ENCODE assay signal across 8 cellular contexts in genomic region chr18:6413554-6414117, GRCh38. TPM values are rescaled to one million over a fixed set of nuclear protein-coding genes. Genes with fewer than 3 reads are reported as not detected.
DNase-seq lines count a peak whose midpoint lies in the region; ATAC-seq and TF ChIP-seq lines count a peak whose summit lies in the region.

No MANE protein-coding gene starts in this region.

- intact Hi-C loops in activated CD4-positive, alpha-beta T cell treated with anti-CD3 and anti-CD28 coated beads for 36 hours (cut with DNase I, micrococcal nuclease): loop anchor here in 1 of 2 experiments (10.0 kb wide), 1 partner anchor 519 kb away; the partner anchor contains the start of gene TMEM200C
- intact Hi-C loops in colonic mucosa (cut with DNase I) (no loop called here), tibial artery (cut with DNase I; ENCODE audit: low total_unique reads) (no loop called here)

- H3K4me3 ChIP-seq in colonic mucosa (peak overlapping the region; percentile 57), mononuclear cell (ENCODE audit: low read length) (peak overlapping the region; percentile 55), tibial artery (peak overlapping the region; percentile 59 to 81)

- no peak for ATAC-seq in activated CD4-positive, alpha-beta T cell treated with anti-CD3 and anti-CD28 coated beads for 36 hours

- no peaks in the 10 kb centered on the region for H3K9me3 ChIP-seq in colonic mucosa
- no peaks in the 10 kb centered on the region for H3K9me3 ChIP-seq in mononuclear cell (ENCODE audit: low read depth, low read length)
- no peaks in the 10 kb centered on the region for H3K9me3 ChIP-seq in tibial artery

- peak overlapping the region; percentile 48 to 80 for H3K9ac ChIP-seq in colonic mucosa (ENCODE audit: low read depth in 2 of 2, low read length in 2 of 2)

- no peak for TF ChIP-seq CTCF in colonic mucosa (IDR thresholded peaks at IDR 0.05)
- no peak for TF ChIP-seq CTCF in tibial artery (IDR thresholded peaks at IDR 0.05)

- H3K36me3 Mint-ChIP-seq in activated CD4-positive, alpha-beta T cell treated with anti-CD3 and anti-CD28 coated beads for 36 hours (ENCODE audit: low read depth): peaks cover 5% of the 10 kb centered on the region

- H3K36me3 ChIP-seq in colonic mucosa (no peaks in the 10 kb centered on the region), tibial artery (no peaks in the 10 kb centered on the region)

- peaks cover 31% of the 10 kb centered on the region for H3K27me3 Mint-ChIP-seq in activated CD4-positive, alpha-beta T cell treated with anti-CD3 and anti-CD28 coated beads for 36 hours

- H3K4me3 Mint-ChIP-seq in activated CD4-positive, alpha-beta T cell treated with anti-CD3 and anti-CD28 coated beads for 36 hours: peak overlapping the region; percentile 47

- no peak for DNase-seq in activated CD4-positive, alpha-beta T cell treated with anti-CD3 and anti-CD28 coated beads for 36 hours
- no peak for DNase-seq in activated CD4-positive, alpha-beta T cell treated with anti-CD3 and anti-CD28 coated beads for 1 hour
- DNase-seq in colonic mucosa: no peak
- DNase-seq in tibial artery: no peak
- DNase-seq in inferior parietal cortex (ENCODE audit: extremely low spot score): no peak
- no peak for DNase-seq in foreskin melanocyte
- DNase-seq in RKO (ENCODE audit: low spot score): no peak

- no peaks in the 10 kb centered on the region for H3K4me1 ChIP-seq in colonic mucosa
- peaks cover 28% of the 10 kb centered on the region for H3K4me1 ChIP-seq in mononuclear cell (ENCODE audit: insufficient read depth, low read length)
- peaks cover 0 to 5% (median 4%) of the 10 kb centered on the region in 4 donors for H3K4me1 ChIP-seq in tibial artery

- H3K4me1 Mint-ChIP-seq in activated CD4-positive, alpha-beta T cell treated with anti-CD3 and anti-CD28 coated beads for 36 hours: peaks cover 8% of the 10 kb centered on the region

- no peaks in the 10 kb centered on the region for H3K9me3 Mint-ChIP-seq in activated CD4-positive, alpha-beta T cell treated with anti-CD3 and anti-CD28 coated beads for 36 hours (ENCODE audit: low read depth)

- no peak overlapping the region for H3K27ac Mint-ChIP-seq in activated CD4-positive, alpha-beta T cell treated with anti-CD3 and anti-CD28 coated beads for 36 hours

- no peaks in the 10 kb centered on the region for H3K27me3 ChIP-seq in colonic mucosa
- H3K27me3 ChIP-seq in mononuclear cell (ENCODE audit: insufficient read depth, low read length): peaks cover 8% of the 10 kb centered on the region
- H3K27me3 ChIP-seq in tibial artery: peaks cover 0 to 13% of the 10 kb centered on the region in 2 donors

- CTCF ChIA-PET in activated CD4-positive, alpha-beta T cell treated with anti-CD3 and anti-CD28 coated beads for 36 hours (lab: Charles Lee): no interaction called here

- POLR2A ChIA-PET in activated CD4-positive, alpha-beta T cell treated with anti-CD3 and anti-CD28 coated beads for 36 hours (lab: Charles Lee): no interaction called here

- H3K27ac ChIP-seq in colonic mucosa (peak overlapping the region; percentile 48), tibial artery (peak overlapping the region in 1 of 2 donors; percentile 48)

RNA-seq across cellular contexts. Expression of gene L3MBTL4, which starts 1.1 kb away (rescaled TPM):
- total RNA-seq in activated CD4-positive, alpha-beta T cell treated with anti-CD3 and anti-CD28 coated beads for 36 hours: under 1 TPM; 0.11 to 0.21 TPM
- 1 to 10 TPM; 3.5 to 3.8 TPM for total RNA-seq in colonic mucosa
- total RNA-seq in mononuclear cell: 3.0 TPM
